In genomic region chr16:2586241-2586640, GRCh38 we compare ENCODE assay signal across 1 cellular context.
TF ChIP-seq lines count a peak whose summit lies in the region.

No MANE protein-coding gene starts in this region.

TF ChIP-seq in H1, 55 proteins besides CTCF, POLR2A, EP300 and RAD21:
- TF ChIP-seq GABPA (IDR thresholded peaks at IDR 0.05; ENCODE audit: borderline replicate concordance, insufficient read depth, low read length) (peak; percentile 39; the same call in 1 of the 2 replicates), NRF1 (IDR thresholded peaks at IDR 0.05; ENCODE audit: low read depth, low read length) (no peak)
